ENCODE assay signal across 19 cellular contexts in the genomic region with DNA sequence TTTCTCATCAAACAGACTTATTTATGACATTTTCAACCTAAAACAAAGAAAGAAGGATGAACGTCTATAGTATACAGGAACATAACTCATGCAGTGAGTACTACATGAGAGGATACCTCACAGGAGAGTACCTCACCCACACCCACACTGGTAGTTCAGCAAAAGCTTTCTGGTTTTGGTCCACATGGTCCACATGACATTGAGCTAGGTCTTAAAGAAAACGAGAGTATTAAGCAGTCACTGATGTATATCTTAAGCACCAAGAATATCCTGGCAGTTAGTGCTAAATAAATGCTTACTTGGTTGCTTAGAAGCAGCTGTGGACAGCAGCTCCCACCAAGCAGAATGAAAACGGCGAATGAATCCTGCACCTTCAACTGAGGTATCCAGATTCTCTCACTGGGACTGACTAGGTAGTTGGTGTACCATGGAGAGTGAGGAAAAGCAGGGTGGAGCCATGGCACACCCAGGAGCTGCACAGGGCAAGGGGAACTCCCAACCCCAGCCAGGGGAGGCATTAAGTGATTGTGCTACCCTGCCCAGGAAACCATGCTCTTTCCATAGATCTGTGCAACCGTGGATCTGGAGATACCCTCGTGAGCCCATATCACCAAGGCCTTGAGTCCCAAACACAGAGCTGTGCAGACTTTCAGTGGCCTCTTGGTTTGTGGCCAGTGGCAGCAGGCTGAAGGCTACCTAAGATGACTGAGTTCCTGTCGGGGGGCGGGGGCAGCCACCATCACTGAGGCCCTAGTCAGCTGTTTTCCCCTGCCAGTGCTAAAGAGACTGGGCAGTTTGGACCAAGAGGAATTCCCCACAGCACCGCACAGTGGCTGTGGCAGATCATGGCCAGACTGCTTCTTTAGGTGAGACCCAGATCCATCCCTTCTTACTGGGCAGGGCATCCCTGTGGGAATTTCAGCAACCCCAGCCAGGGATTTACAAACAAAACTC.
DNase-seq lines count a peak whose midpoint lies in the region; ATAC-seq and TF ChIP-seq lines count a peak whose summit lies in the region.
"Had no signal": no experiment of that assay in that cellular context is flagged by ENCODE, and none has a peak within 500 bp of the region (broad histone marks: within the 10 kb centered on the region; RNA-seq: fewer than 3 reads in every experiment).

No MANE protein-coding gene starts in this region.

- H3K9me3 ChIP-seq in upper lobe of right lung: peaks cover 4% of the 10 kb centered on the region
- H3K9me3 ChIP-seq: SJCRH30 had no signal

- ATAC-seq in GM18861 (IDR thresholded peaks at IDR 0.05; ENCODE audit: unreplicated experiment) (peak; percentile 70), GM21447 (IDR thresholded peaks at IDR 0.05; ENCODE audit: unreplicated experiment) (peak; percentile 43), HG03175 (IDR thresholded peaks at IDR 0.05; ENCODE audit: unreplicated experiment) (peak; percentile 43), upper lobe of right lung (peak; percentile 27), HG03442 (IDR thresholded peaks at IDR 0.05; ENCODE audit: unreplicated experiment) (no peak), GM21423 (IDR thresholded peaks at IDR 0.05; ENCODE audit: unreplicated experiment) (no peak)

- H3K4me3 ChIP-seq in upper lobe of right lung: no peak overlapping the region
- H3K4me3 ChIP-seq: cardiac muscle cell, PC-9, SJCRH30 had no signal

- H3K27me3 ChIP-seq in upper lobe of right lung: no peaks in the 10 kb centered on the region
- H3K27me3 ChIP-seq: cardiac muscle cell, SJCRH30 had no signal

- H3K4me1 ChIP-seq in upper lobe of right lung: no peaks in the 10 kb centered on the region
- H3K4me1 ChIP-seq: SJCRH30 had no signal

- TF ChIP-seq CTCF in upper lobe of right lung (IDR thresholded peaks at IDR 0.05): no peak

- H3K36me3 ChIP-seq in upper lobe of right lung: no peaks in the 10 kb centered on the region
- H3K36me3 ChIP-seq: cardiac muscle cell, SJCRH30 had no signal

- no peak overlapping the region for H3K27ac ChIP-seq in upper lobe of right lung
- H3K27ac ChIP-seq: cardiac muscle cell, PC-9, SJCRH30 had no signal

- no peak for DNase-seq in upper lobe of right lung
- no peak for DNase-seq in amniotic stem cell (lab: John Stamatoyannopoulos, UW)
- DNase-seq: activated CD8-positive, alpha-beta memory T cell treated with anti-CD3 and anti-CD28 coated beads for 24 hours; DMS79 treated with DMSO at 0.1 percent for 48 hours; Kasumi-1; midbrain; NCI-H1417 treated with DMSO at 0.1 percent for 48 hours; NCI-H2171; NCI-H82; PC-9; SJCRH30; stimulated activated CD8-positive, alpha-beta memory T cell treated with anti-CD3 and anti-CD28 coated beads, Interleukin-4, amount 100 ng/mL, for 48 hours; T-helper 2 cell had no signal

- intact Hi-C loops in upper lobe of right lung (cut with DNase I): no loop called here

Comparison
In these comparisons a context has a peak if more than half of its experiments do, and no peak if none do; other contexts are left out.
1. ATAC-seq: peak in GM18861 (single experiment), GM21447 (single experiment), HG03175 (single experiment) and upper lobe of right lung (single experiment); none in HG03442 (single experiment) and GM21423 (single experiment).